ENCODE assay signal across 1 cellular context in genomic region chrX:17697191-17697590, GRCh38.
TF ChIP-seq lines count a peak whose summit lies in the region.

No MANE protein-coding gene starts in this region.

TF ChIP-seq in SK-N-SH treated with all-trans-retinoic acid at 6 μM for 48 hours, 23 proteins besides CTCF, POLR2A, EP300 and RAD21 (continued from another document):
- TF ChIP-seq CREB5 (CRISPR knock-in tag; IDR thresholded peaks at IDR 0.05; ENCODE audit: low read depth) (no peak), PATZ1 (CRISPR knock-in tag; IDR thresholded peaks at IDR 0.05; ENCODE audit: borderline replicate concordance) (no peak)
